In genomic region chr1:37514350-37515184, GRCh38 we compare ENCODE assay signal across 8 cellular contexts. TPM values are rescaled to one million over a fixed set of nuclear protein-coding genes. Genes with fewer than 3 reads are reported as not detected.
DNase-seq lines count a peak whose midpoint lies in the region; ATAC-seq and TF ChIP-seq lines count a peak whose summit lies in the region.

Gene MEAF6, minus strand, starts transcription at chr1:37514766. Its CDS starts 20 bp downstream, at chr1:37514746.

- peak within 1 kb of the TSS; percentile 81 for H3K4me3 ChIP-seq in fibroblast of mammary gland (ENCODE audit: control insufficient read depth, low read depth, low read length)

- no peaks in the 10 kb centered on the region for H3K36me3 Mint-ChIP-seq in natural killer cell

- no peaks in the 10 kb centered on the region for H3K9me3 Mint-ChIP-seq in natural killer cell

- H3K4me1 Mint-ChIP-seq in natural killer cell: peaks cover 38 to 52% of the 10 kb centered on the region in 2 donors

- intact Hi-C loops in natural killer cell (cut with micrococcal nuclease): loop anchor here (2.0 kb wide), 2 partner anchors 36 to 40 kb away; partner anchors contain the start of gene SNIP1

- ATAC-seq in GM21526 (IDR thresholded peaks at IDR 0.05; ENCODE audit: low FRiP score, unreplicated experiment): peak; percentile 81
- ATAC-seq in natural killer cell: peak; percentile 94 to 99 (median 98)

- peak within 1 kb of the TSS; percentile 94 to 97 for H3K27ac Mint-ChIP-seq in natural killer cell

- DNase-seq in DMS53 (lab: John Stamatoyannopoulos, UW): peak; percentile 97
- DNase-seq in HuH-7.5 (ENCODE audit: low spot score): peak; percentile 82
- DNase-seq in RKO (ENCODE audit: low spot score): peak; percentile 84
- peak; percentile 64 to 81 for DNase-seq in activated T-helper 1 cell treated with anti-CD3 and anti-CD28 coated beads, Interleukin-2, amount 50 U/mL, for 16 hours (ENCODE audit: low read depth in 1 of 2, low spot score in 1 of 2)
- DNase-seq in fibroblast of mammary gland (ENCODE audit: low read depth): peak; percentile 70
- DNase-seq in natural killer cell: peak; percentile 84
- peak; percentile 75 for DNase-seq in stimulated activated naive CD4-positive, alpha-beta T cell treated with Interleukin-2 at 50 U/mL for 16 hours (lab: John Stamatoyannopoulos, UW)

- no peaks in the 10 kb centered on the region for H3K27me3 Mint-ChIP-seq in natural killer cell (ENCODE audit: low read depth in 2 of 2)

- H3K4me3 Mint-ChIP-seq in natural killer cell: peak within 1 kb of the TSS; percentile 98

- no peak for TF ChIP-seq CTCF in fibroblast of mammary gland (conservative IDR thresholded peaks at IDR 0.05; ENCODE audit: control insufficient read depth, insufficient read depth, low read depth, low read length)
- peak; percentile 84 for TF ChIP-seq CTCF in natural killer cell (IDR thresholded peaks at IDR 0.05)

RNA-seq across cellular contexts. Expression of gene MEAF6, which starts in this region (rescaled TPM):
- 10 to 100 TPM; 63.9 to 78.7 (median 69.0) TPM for total RNA-seq in natural killer cell

Comparison
In these comparisons a context has a peak if more than half of its experiments do, and no peak if none do; other contexts are left out.
1. Peak in every context shown above with its lines: DNase-seq, ATAC-seq and H3K4me3 ChIP-seq.